Comparison of ENCODE assay signal across 35 cellular contexts in genomic region chr3:9104121-9104520, GRCh38.
"Had no signal": no experiment of that assay in that cellular context is flagged by ENCODE, and none has a peak within 500 bp of the region (broad histone marks: within the 10 kb centered on the region; RNA-seq: fewer than 3 reads in every experiment).

No MANE protein-coding gene starts in this region.

- DNase-seq: activated B cell treated with CpG ODN at 0.5 μM for 24 hours; activated CD4-positive, alpha-beta memory T cell treated with anti-CD3 and anti-CD28 coated beads for 36 hours; activated CD4-positive, alpha-beta T cell treated with anti-CD3 and anti-CD28 coated beads for 4 hours; activated CD4-positive, alpha-beta T cell treated with anti-CD3 and anti-CD28 coated beads, Interleukin-2, amount 10 ng/mL, durations not matched to agents 24 days and 14 days; activated CD4-positive, alpha-beta T cell treated with anti-CD3 and anti-CD28 coated beads, Interleukin-2, amount 50 U/mL, for 1 hour; activated CD4-positive, alpha-beta T cell treated with anti-CD3 and anti-CD28 coated beads, Interleukin-2, amount 50 U/mL, for 4 hours; activated CD4-positive, CD25-positive, alpha-beta regulatory T cell treated with anti-CD3 and anti-CD28 coated beads, Interleukin-2, amount 50 U/mL, for 72 hours; activated CD8-positive, alpha-beta memory T cell treated with anti-CD3 and anti-CD28 coated beads, Interleukin-2, amount 50 U/mL, for 4 hours; activated CD8-positive, alpha-beta T cell treated with anti-CD3 and anti-CD28 coated beads for 36 hours; activated effector memory CD4-positive, alpha-beta T cell treated with anti-CD3 and anti-CD28 coated beads, Interleukin-2, amount 50 U/mL, for 16 hours; activated gamma-delta T cell treated with Interleukin-2 at 50 U/mL for 16 hours; activated naive CD4-positive, alpha-beta T cell; activated naive CD4-positive, alpha-beta T cell treated with anti-CD3 and anti-CD28 coated beads for 36 hours; activated naive CD4-positive, alpha-beta T cell treated with anti-CD3 and anti-CD28 coated beads, Interleukin-2, amount 50 U/mL, for 16 hours; activated naive CD8-positive, alpha-beta T cell treated with anti-CD3 and anti-CD28 coated beads for 36 hours; activated T-cell treated with anti-CD3 and anti-CD28 coated beads for 4 hours; activated T-cell treated with anti-CD3 and anti-CD28 coated beads, Interleukin-2, amount 50 U/mL, for 1 hour; activated T-cell treated with anti-CD3 and anti-CD28 coated beads, Interleukin-2, amount 50 U/mL, for 4 hours; activated T-cell treated with anti-CD3 and anti-CD28 coated beads, Interleukin-2, amount 50 U/mL, for 72 hours; adrenal gland; amniotic stem cell; aorta; body of pancreas; brain microvascular endothelial cell; caudate nucleus; cerebellar nuclear complex; T-helper 1 cell; T-helper 2 cell; T-helper 9 cell had no signal

- H3K4me3 ChIP-seq: adrenal gland, body of pancreas, cardiac muscle cell had no signal

- H3K4me1 ChIP-seq: body of pancreas had no signal

- ATAC-seq: activated CD8-positive, alpha-beta T cell treated with anti-CD3 and anti-CD28 coated beads for 36 hours; activated naive CD4-positive, alpha-beta T cell treated with anti-CD3 and anti-CD28 coated beads, Interleukin-2, amount 50 U/mL, for 72 hours; activated T-cell treated with anti-CD3 and anti-CD28 coated beads, Interleukin-2, amount 50 U/mL, for 4 hours; activated T-cell treated with anti-CD3 and anti-CD28 coated beads, Interleukin-2, amount 50 U/mL, for 72 hours; activated T-helper 17 cell treated with anti-CD3 and anti-CD28 coated beads, Interleukin-2, amount 50 U/mL, for 72 hours; body of pancreas had no signal

- H3K27ac ChIP-seq: adrenal gland, body of pancreas, brain microvascular endothelial cell, cardiac muscle cell had no signal

- FAIRE-seq: astrocyte, bronchial epithelial cell, TTC549 had no signal

- H3K9me3 ChIP-seq: adrenal gland, body of pancreas had no signal

- H3K27me3 ChIP-seq: adrenal gland, body of pancreas, brain microvascular endothelial cell, cardiac muscle cell had no signal

- H3K36me3 ChIP-seq: brain microvascular endothelial cell, cardiac muscle cell had no signal
